In genomic region chr7:93914581-93915066, GRCh38 we compare ENCODE assay signal across 18 cellular contexts. TPM values are rescaled to one million over a fixed set of nuclear protein-coding genes. Genes with fewer than 3 reads are reported as not detected.
DNase-seq lines count a peak whose midpoint lies in the region; ATAC-seq and TF ChIP-seq lines count a peak whose summit lies in the region.
"Had no signal": no experiment of that assay in that cellular context is flagged by ENCODE, and none has a peak within 500 bp of the region (broad histone marks: within the 10 kb centered on the region; RNA-seq: fewer than 3 reads in every experiment).

No MANE protein-coding gene starts in this region.

- H2AK5ac ChIP-seq in IMR-90 (ENCODE audit: low read depth, low read length): no peak overlapping the region

- TF ChIP-seq RAD21 in IMR-90 (IDR thresholded peaks at IDR 0.05; ENCODE audit: low read length): no peak

- no peak overlapping the region for H2BK120ac ChIP-seq in IMR-90 (ENCODE audit: low read depth, low read length)

- intact Hi-C loops in IMR-90 (cut with micrococcal nuclease): no loop called here
- intact Hi-C loops in breast epithelium (cut with DNase I; ENCODE audit: low total_unique reads): no loop called here
- intact Hi-C loops in right cardiac atrium (cut with DNase I): no loop called here

- DNase-seq in IMR-90 (peak; percentile 71), breast epithelium (ENCODE audit: low spot score in 2 of 2) (no peak), right cardiac atrium (no peak), NCI-H2196 treated with DMSO at 0.1 percent for 48 hours (lab: John Stamatoyannopoulos, UW; ENCODE audit: unreplicated experiment) (no peak), midbrain (lab: John Stamatoyannopoulos, UW) (no peak), CD1c-positive myeloid dendritic cell (ENCODE audit: extremely low spot score) (no peak)
- DNase-seq: activated CD8-positive, alpha-beta memory T cell treated with anti-CD3 and anti-CD28 coated beads, Interleukin-2, amount 50 U/mL, for 4 hours; foreskin melanocyte; H7; Kasumi-1; left lung; NCI-H2107 had no signal

- H4K91ac ChIP-seq in IMR-90 (ENCODE audit: insufficient read depth, low read depth, low read length): 0 out of 2 replicates have a peak overlapping the region, but pooled peaks have one; percentile 19

- H3K9me3 ChIP-seq in IMR-90 (ENCODE audit: control insufficient read depth, insufficient read depth, low read length): no peaks in the 10 kb centered on the region
- no peaks in the 10 kb centered on the region for H3K9me3 ChIP-seq in breast epithelium
- H3K9me3 ChIP-seq in right cardiac atrium (ENCODE audit: control insufficient read depth, low read length): no peaks in the 10 kb centered on the region
- no peaks in the 10 kb centered on the region for H3K9me3 ChIP-seq in subcutaneous abdominal adipose tissue (ENCODE audit: control insufficient read depth in 5 of 5, low read length in 5 of 5)
- H3K9me3 ChIP-seq: ascending aorta, left lung had no signal

- no peak overlapping the region for H2BK5ac ChIP-seq in IMR-90 (ENCODE audit: low read depth, low read length, poor library complexity, severe bottlenecking)

- no peak overlapping the region for H3K9ac ChIP-seq in IMR-90 (ENCODE audit: low read depth, low read length)
- H3K9ac ChIP-seq in subcutaneous abdominal adipose tissue (ENCODE audit: low read length in 5 of 5): no peak overlapping the region

- no peak overlapping the region for H2AFZ ChIP-seq in IMR-90 (replicated peaks; ENCODE audit: low read length, poor library complexity)

- H3K4me3 ChIP-seq in IMR-90 (ENCODE audit: insufficient read depth, low read depth, low read length) (no peak overlapping the region), breast epithelium (peak overlapping the region in 2 of 3 donors; percentile 11 to 35), right cardiac atrium (ENCODE audit: low read length) (no peak overlapping the region), subcutaneous abdominal adipose tissue (ENCODE audit: low read depth in 1 of 5, low read length in 5 of 5) (peak overlapping the region in 3 of 5 donors; percentile 26 to 48 (median 31))
- H3K4me3 ChIP-seq: ascending aorta, left lung had no signal

- H3K36me3 ChIP-seq in IMR-90 (ENCODE audit: control insufficient read depth, insufficient read depth, low read length): no peaks in the 10 kb centered on the region
- no peaks in the 10 kb centered on the region for H3K36me3 ChIP-seq in breast epithelium
- no peaks in the 10 kb centered on the region for H3K36me3 ChIP-seq in subcutaneous abdominal adipose tissue (ENCODE audit: control insufficient read depth in 5 of 5, insufficient read depth in 5 of 5, low read length in 5 of 5)
- H3K36me3 ChIP-seq: ascending aorta, left lung had no signal

- no CpG with 5 or more reads among the region's 7 CpGs for WGBS in IMR-90 (ENCODE audit: extremely low coverage in 2 of 2, insufficient read length in 1 of 2), 2 experiments
- 28% methylated on average over 7 of the region's 7 CpGs for WGBS in right cardiac atrium

- H3K18ac ChIP-seq in IMR-90 (ENCODE audit: low read depth, low read length): peak overlapping the region; percentile 63

- peak overlapping the region; percentile 54; the same call in 1 of the 2 replicates for H2BK20ac ChIP-seq in IMR-90 (ENCODE audit: low read depth, low read length)

- TF ChIP-seq POLR2A in IMR-90 (IDR thresholded peaks at IDR 0.05; ENCODE audit: low read depth, low read length): no peak
- no peak for TF ChIP-seq POLR2A in breast epithelium (IDR thresholded peaks at IDR 0.05)

- no peak overlapping the region for H3K23ac ChIP-seq in IMR-90 (ENCODE audit: low read depth, low read length)

- peak; percentile 32; the same call in 1 of the 2 replicates for ATAC-seq in IMR-90 (ENCODE audit: low read depth)
- ATAC-seq in right cardiac atrium: peak; percentile 61 to 77
- ATAC-seq in HG03460 (IDR thresholded peaks at IDR 0.05; ENCODE audit: unreplicated experiment): no peak
- ATAC-seq: left lung had no signal

- dilution Hi-C loops in IMR-90 (cut with HindIII; ENCODE audit: low sequenced_read_pairs, unreplicated experiment): no loop called here

- no peaks in the 10 kb centered on the region for H4K20me1 ChIP-seq in IMR-90 (ENCODE audit: insufficient read depth, low read length)

- in situ Hi-C loops in IMR-90 (cut with MboI; ENCODE audit: low sequenced_read_pairs): loop anchor here (25.0 kb wide), 1 partner anchor 523 kb away; no protein-coding TSS in a partner anchor

- H2AK9ac ChIP-seq in IMR-90 (replicated peaks; ENCODE audit: low read depth, low read length, poor library complexity): no peak overlapping the region

- no peak overlapping the region for H3K4ac ChIP-seq in IMR-90 (ENCODE audit: low read depth, low read length)

- H2BK15ac ChIP-seq in IMR-90 (ENCODE audit: low read depth, low read length): no peak overlapping the region; the same call in 2 of the 3 replicates

- H3K14ac ChIP-seq in IMR-90 (replicated peaks; ENCODE audit: low read depth, low read length): no peak overlapping the region

- H3K4me2 ChIP-seq in IMR-90 (ENCODE audit: low read depth, low read length): peak overlapping the region; percentile 56; the same call in 1 of the 2 replicates

- H3K27me3 ChIP-seq in IMR-90 (ENCODE audit: control insufficient read depth, insufficient read depth, low read length) (no peaks in the 10 kb centered on the region), breast epithelium (no peaks in the 10 kb centered on the region), right cardiac atrium (ENCODE audit: control insufficient read depth, insufficient read depth) (no peaks in the 10 kb centered on the region), subcutaneous abdominal adipose tissue (ENCODE audit: control insufficient read depth in 5 of 5, insufficient read depth in 4 of 5, low read length in 5 of 5) (no peaks in the 10 kb centered on the region)
- H3K27me3 ChIP-seq: ascending aorta, left lung had no signal

- H4K8ac ChIP-seq in IMR-90 (ENCODE audit: low read depth in 2 of 2, low read length in 2 of 2): no peak overlapping the region; a peak in 1 of 4 replicates

- H3K4me1 ChIP-seq in IMR-90 (ENCODE audit: control insufficient read depth, insufficient read depth, low read length) (peaks cover 7% of the 10 kb centered on the region), breast epithelium (no peaks in the 10 kb centered on the region), right cardiac atrium (ENCODE audit: control insufficient read depth, insufficient read depth, low read length) (peaks cover 2% of the 10 kb centered on the region), subcutaneous abdominal adipose tissue (ENCODE audit: control insufficient read depth in 5 of 5, insufficient read depth in 5 of 5, low read length in 5 of 5) (peaks cover 0 to 24% (median 15%) of the 10 kb centered on the region in 5 donors)

- H4K5ac ChIP-seq in IMR-90 (ENCODE audit: low read depth, low read length): no peak overlapping the region; the same call in 1 of the 2 replicates

- H3K27ac ChIP-seq in IMR-90 (ENCODE audit: insufficient read depth, low read length) (no peak overlapping the region), breast epithelium (peak overlapping the region; percentile 40 to 45), right cardiac atrium (ENCODE audit: low read length) (no peak overlapping the region), subcutaneous abdominal adipose tissue (ENCODE audit: low read depth, low read length) (peak overlapping the region; percentile 92)
- H3K27ac ChIP-seq: ascending aorta, left lung had no signal

- no peak for TF ChIP-seq CTCF in IMR-90 (conservative IDR thresholded peaks at IDR 0.05; ENCODE audit: low read depth, low read length)
- TF ChIP-seq CTCF in breast epithelium (IDR thresholded peaks at IDR 0.05): no peak

- H3K9me1 ChIP-seq in IMR-90 (ENCODE audit: insufficient read depth, low read length): 0 out of 2 replicates have a peak, but pooled peaks cover 3% of the 10 kb centered on the region

- no peak overlapping the region for H3K56ac ChIP-seq in IMR-90 (ENCODE audit: extremely low read depth, insufficient read depth, low read length)

- POLR2A ChIA-PET in IMR-90 (lab: Charles Lee; ENCODE audit: unreplicated experiment): interaction anchor here (0.6 kb wide), 1 partner anchor 70 kb away, joined by 5 read pairs; no protein-coding TSS in a partner anchor

- BruUV-seq in IMR-90 (replicated peaks; lab: Mats Ljungman, UMichigan): no TSS peak

- H3K79me1 ChIP-seq in IMR-90 (ENCODE audit: low read depth in 1 of 2, low read length in 2 of 2): no peaks in the 10 kb centered on the region

- CTCF ChIA-PET in IMR-90 (lab: Yijun Ruan, JAX): no interaction called here

TF ChIP-seq in IMR-90, 13 proteins besides CTCF, POLR2A, EP300 and RAD21 (continues in another document):
- no peak for TF ChIP-seq MAZ (IDR thresholded peaks at IDR 0.05; ENCODE audit: borderline replicate concordance, low read depth, low read length)
- TF ChIP-seq, protein P1, sequence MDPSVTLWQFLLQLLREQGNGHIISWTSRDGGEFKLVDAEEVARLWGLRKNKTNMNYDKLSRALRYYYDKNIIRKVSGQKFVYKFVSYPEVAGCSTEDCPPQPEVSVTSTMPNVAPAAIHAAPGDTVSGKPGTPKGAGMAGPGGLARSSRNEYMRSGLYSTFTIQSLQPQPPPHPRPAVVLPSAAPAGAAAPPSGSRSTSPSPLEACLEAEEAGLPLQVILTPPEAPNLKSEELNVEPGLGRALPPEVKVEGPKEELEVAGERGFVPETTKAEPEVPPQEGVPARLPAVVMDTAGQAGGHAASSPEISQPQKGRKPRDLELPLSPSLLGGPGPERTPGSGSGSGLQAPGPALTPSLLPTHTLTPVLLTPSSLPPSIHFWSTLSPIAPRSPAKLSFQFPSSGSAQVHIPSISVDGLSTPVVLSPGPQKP (IDR thresholded peaks at IDR 0.05; ENCODE audit: borderline replicate concordance, low read depth, low read length): no peak
- no peak for TF ChIP-seq SMC3 (IDR thresholded peaks at IDR 0.05; ENCODE audit: low read depth, low read length)

RNA-seq across cellular contexts. Expression of gene GNG11, which starts 6.9 kb away (rescaled TPM):
- total RNA-seq in IMR-90 (2012; rRNA removed): 6.1 and 11.1 TPM in 2 replicates
- polyA plus RNA-seq in IMR-90 (2012; rRNA removed): 10.1 and 10.5 TPM in 2 replicates
- polyA plus RNA-seq in IMR-90 (2012; cell fraction: cytosol; rRNA removed): 5.0 and 5.5 TPM in 2 replicates
- 2.0 and 3.3 TPM in 2 replicates for polyA plus RNA-seq in IMR-90 (2012; cell fraction: nucleus; rRNA removed; ENCODE audit: low replicate concordance)
- total RNA-seq in breast epithelium: 10 to 100 TPM; 17.3 to 40.0 (median 25.4) TPM
- total RNA-seq in right cardiac atrium: 10 to 100 TPM; 12.1 to 17.6 (median 15.5) TPM
- polyA plus RNA-seq in right cardiac atrium: 43.8 TPM

RNA-seq across cellular contexts. Expression of gene GNGT1, which starts 8.3 kb away (rescaled TPM):
- total RNA-seq in IMR-90 (2012; rRNA removed) (not detected in 2 replicates), breast epithelium (not detected), right cardiac atrium (not detected)
- polyA plus RNA-seq in IMR-90 (2012; rRNA removed) (not detected in 2 replicates), right cardiac atrium (not detected)
- polyA plus RNA-seq in IMR-90 (2012; cell fraction: cytosol; rRNA removed): not detected in 2 replicates
- not detected in 2 replicates for polyA plus RNA-seq in IMR-90 (2012; cell fraction: nucleus; rRNA removed; ENCODE audit: low replicate concordance)
- total RNA-seq: ascending aorta, H7, left lung, OCI-LY7, osteoblast, subcutaneous adipose tissue had no signal

RNA-seq across cellular contexts. Expression of gene TFPI2, which starts 24.1 kb away (rescaled TPM):
- total RNA-seq in IMR-90 (2012; rRNA removed) (48.9 and 53.6 TPM in 2 replicates), breast epithelium (100 to 1,000 TPM in 1 of 3 donors, 10 to 100 TPM in 1, 1 to 10 TPM in 1; 1.8 to 223 (median 46.7) TPM), right cardiac atrium (1 to 10 TPM; 1.6 to 5.1 (median 2.9) TPM)
- polyA plus RNA-seq in IMR-90 (2012; rRNA removed) (99.0 and 121 TPM in 2 replicates), right cardiac atrium (6.5 TPM)
- polyA plus RNA-seq in IMR-90 (2012; cell fraction: cytosol; rRNA removed): 55.1 and 97.0 TPM in 2 replicates
- 41.5 and 59.6 TPM in 2 replicates for polyA plus RNA-seq in IMR-90 (2012; cell fraction: nucleus; rRNA removed; ENCODE audit: low replicate concordance)
- total RNA-seq: ascending aorta, OCI-LY7 had no signal

Comparison
In these comparisons a context has a peak if more than half of its experiments do, and no peak if none do; other contexts are left out.
1. H3K27ac ChIP-seq: peak in breast epithelium (2 of 2) and subcutaneous abdominal adipose tissue (single experiment); none in IMR-90 (single experiment) and right cardiac atrium (single experiment).
2. H3K4me3 ChIP-seq: peak in breast epithelium (2 of 3) and subcutaneous abdominal adipose tissue (3 of 5); none in IMR-90 (single experiment) and right cardiac atrium (single experiment).